Comparison of ENCODE assay signal across 27 cellular contexts in the genomic region with DNA sequence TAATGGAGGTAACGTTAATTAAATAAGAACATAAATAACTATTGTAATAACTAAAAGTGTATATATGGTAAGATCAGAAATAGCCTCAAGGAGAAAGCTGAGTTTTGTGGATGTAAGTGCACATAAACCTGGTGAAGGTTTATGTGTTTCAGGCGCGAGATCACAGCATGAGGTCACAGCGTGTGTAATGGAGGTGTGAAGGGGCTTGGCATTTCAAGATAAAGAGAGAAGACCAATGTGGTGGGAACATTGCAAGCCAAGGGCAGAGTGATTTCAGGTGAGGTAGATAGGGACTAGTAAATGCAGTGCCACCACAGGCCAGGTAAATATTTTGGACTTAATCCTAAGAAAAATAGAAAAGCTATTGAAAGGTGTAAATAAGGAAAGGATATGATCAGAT.
"Had no signal": no experiment of that assay in that cellular context is flagged by ENCODE, and none has a peak within 500 bp of the region (broad histone marks: within the 10 kb centered on the region; RNA-seq: fewer than 3 reads in every experiment).

No MANE protein-coding gene starts in this region.

- H3K4me1 ChIP-seq: left lung, prostate gland, stomach, thyroid gland, upper lobe of left lung had no signal

- DNase-seq: hippocampal formation; immature natural killer cell; kidney; left colon; left lung; naive thymus-derived CD8-positive, alpha-beta T cell; nucleus accumbens; pancreas; posterior cingulate gyrus; retina; right cardiac atrium; stimulated activated CD4-positive, alpha-beta T cell treated with anti-CD3 and anti-CD28 coated beads, Interleukin-12 subunit alpha, Interleukin-12 subunit beta, amount 100 ng/mL, for 4 hours; stimulated activated CD4-positive, alpha-beta T cell treated with anti-CD3 and anti-CD28 coated beads, Interleukin-15, amount 100 ng/mL, for 24 hours; stimulated activated CD4-positive, alpha-beta T cell treated with anti-CD3 and anti-CD28 coated beads, Interleukin-2, amount 100 ng/mL, for 24 hours; stimulated activated CD4-positive, alpha-beta T cell treated with anti-CD3 and anti-CD28 coated beads, Interleukin-4, amount 100 ng/mL, for 1 hour; stimulated activated naive B cell treated with anti-CD40 and anti-IgM and Interleukin-4, amounts not matched to agents 10 μg/mL and 1 μg/mL and 100 μg/mL, for 72 hours; stimulated activated naive CD8-positive, alpha-beta T cell treated with anti-CD3 and anti-CD28 coated beads, Interleukin-15, Interleukin-2, amounts not matched to agents 100 U/mL and 50 U/mL, for 24 hours; stomach; testis; thyroid gland; transverse colon; upper lobe of left lung had no signal

- H3K27ac ChIP-seq: left lung, pancreas, prostate gland, skin epidermis, stomach, testis, thyroid gland, transverse colon, upper lobe of left lung, vagina had no signal

- H3K4me3 ChIP-seq: left lung, lung, pancreas, prostate gland, skin epidermis, stomach, testis, thyroid gland, transverse colon, upper lobe of left lung, vagina had no signal

- H3K27me3 ChIP-seq: left lung, pancreas, stomach, testis, thyroid gland, transverse colon, upper lobe of left lung, vagina had no signal

- H3K9me3 ChIP-seq: left lung, pancreas, prostate gland, stomach, testis, thyroid gland, transverse colon, upper lobe of left lung, vagina had no signal

- H3K36me3 ChIP-seq: left lung, pancreas, prostate gland, stomach, thyroid gland, transverse colon, upper lobe of left lung, vagina had no signal

- FAIRE-seq: islet of Langerhans, kidney, pancreas had no signal
